In genomic region chr14:91307652-91308051, GRCh38 we compare ENCODE assay signal across 17 cellular contexts.
DNase-seq lines count a peak whose midpoint lies in the region; ATAC-seq and TF ChIP-seq lines count a peak whose summit lies in the region.
"Had no signal": no experiment of that assay in that cellular context is flagged by ENCODE, and none has a peak within 500 bp of the region (broad histone marks: within the 10 kb centered on the region; RNA-seq: fewer than 3 reads in every experiment).

No MANE protein-coding gene starts in this region.

- H3K27ac Mint-ChIP-seq in activated CD4-positive, alpha-beta T cell treated with anti-CD3 and anti-CD28 coated beads for 36 hours: peak overlapping the region; percentile 14
- peak overlapping the region; percentile 45 for H3K27ac Mint-ChIP-seq in CD8-positive, alpha-beta T cell
- H3K27ac Mint-ChIP-seq in activated T-helper 17 cell treated with anti-CD3 and anti-CD28 coated beads, Interleukin-2, amount 50 U/mL, for 72 hours: peak overlapping the region; percentile 25
- peak overlapping the region; percentile 67 to 69 for H3K27ac Mint-ChIP-seq in natural killer cell

- H3K36me3 ChIP-seq in CD8-positive, alpha-beta T cell (ENCODE audit: insufficient read depth, low read length): peaks cover 84% of the 10 kb centered on the region

- peaks cover 68% of the 10 kb centered on the region for H3K36me3 Mint-ChIP-seq in activated CD4-positive, alpha-beta T cell treated with anti-CD3 and anti-CD28 coated beads for 36 hours (ENCODE audit: low read depth)
- peaks cover 89% of the 10 kb centered on the region for H3K36me3 Mint-ChIP-seq in CD8-positive, alpha-beta T cell
- peaks cover 100% of the 10 kb centered on the region for H3K36me3 Mint-ChIP-seq in activated T-helper 17 cell treated with anti-CD3 and anti-CD28 coated beads, Interleukin-2, amount 50 U/mL, for 72 hours (ENCODE audit: low read depth)
- H3K36me3 Mint-ChIP-seq in natural killer cell: peaks cover 8% of the 10 kb centered on the region

- ATAC-seq in activated CD4-positive, alpha-beta T cell treated with anti-CD3 and anti-CD28 coated beads for 36 hours: no peak
- no peak for ATAC-seq in CD8-positive, alpha-beta T cell
- no peak for ATAC-seq in activated T-helper 17 cell treated with anti-CD3 and anti-CD28 coated beads, Interleukin-2, amount 50 U/mL, for 72 hours (replicated peaks)
- ATAC-seq in natural killer cell (no peak), HG03432 (IDR thresholded peaks at IDR 0.05; ENCODE audit: unreplicated experiment) (no peak)

- no peak for TF ChIP-seq CTCF in CD8-positive, alpha-beta T cell (IDR thresholded peaks at IDR 0.05)
- no peak for TF ChIP-seq CTCF in natural killer cell (IDR thresholded peaks at IDR 0.05)

- H3K9me3 ChIP-seq in CD8-positive, alpha-beta T cell (ENCODE audit: low read length): no peaks in the 10 kb centered on the region

- H3K4me1 Mint-ChIP-seq in activated CD4-positive, alpha-beta T cell treated with anti-CD3 and anti-CD28 coated beads for 36 hours: peaks cover 40% of the 10 kb centered on the region
- peaks cover 29% of the 10 kb centered on the region for H3K4me1 Mint-ChIP-seq in CD8-positive, alpha-beta T cell (ENCODE audit: low read depth)
- H3K4me1 Mint-ChIP-seq in activated T-helper 17 cell treated with anti-CD3 and anti-CD28 coated beads, Interleukin-2, amount 50 U/mL, for 72 hours: peaks cover 19% of the 10 kb centered on the region
- H3K4me1 Mint-ChIP-seq in natural killer cell: peaks cover 23 to 29% of the 10 kb centered on the region in 2 donors

- no peaks in the 10 kb centered on the region for H3K27me3 ChIP-seq in CD8-positive, alpha-beta T cell (ENCODE audit: insufficient read depth, low read length)

- H3K4me3 Mint-ChIP-seq in activated CD4-positive, alpha-beta T cell treated with anti-CD3 and anti-CD28 coated beads for 36 hours: no peak overlapping the region
- no peak overlapping the region for H3K4me3 Mint-ChIP-seq in CD8-positive, alpha-beta T cell
- H3K4me3 Mint-ChIP-seq in activated T-helper 17 cell treated with anti-CD3 and anti-CD28 coated beads, Interleukin-2, amount 50 U/mL, for 72 hours: no peak overlapping the region
- H3K4me3 Mint-ChIP-seq in natural killer cell: no peak overlapping the region

- intact Hi-C loops in activated CD4-positive, alpha-beta T cell treated with anti-CD3 and anti-CD28 coated beads for 36 hours (cut with DNase I, micrococcal nuclease): no loop called here
- intact Hi-C loops in CD8-positive, alpha-beta T cell (cut with DNase I, micrococcal nuclease): no loop called here
- intact Hi-C loops in natural killer cell (cut with micrococcal nuclease): no loop called here

- H3K4me1 ChIP-seq in CD8-positive, alpha-beta T cell (ENCODE audit: insufficient read depth, low read length): peaks cover 22% of the 10 kb centered on the region

- H3K27ac ChIP-seq in CD8-positive, alpha-beta T cell (ENCODE audit: low read depth, low read length): no peak overlapping the region
- H3K27ac ChIP-seq: GM23248, RWPE1 had no signal

- H3K27me3 Mint-ChIP-seq in activated CD4-positive, alpha-beta T cell treated with anti-CD3 and anti-CD28 coated beads for 36 hours: no peaks in the 10 kb centered on the region
- no peaks in the 10 kb centered on the region for H3K27me3 Mint-ChIP-seq in CD8-positive, alpha-beta T cell (ENCODE audit: low read depth)
- H3K27me3 Mint-ChIP-seq in activated T-helper 17 cell treated with anti-CD3 and anti-CD28 coated beads, Interleukin-2, amount 50 U/mL, for 72 hours: no peaks in the 10 kb centered on the region
- no peaks in the 10 kb centered on the region for H3K27me3 Mint-ChIP-seq in natural killer cell (ENCODE audit: low read depth in 2 of 2)

- no peak for DNase-seq in activated CD4-positive, alpha-beta T cell treated with anti-CD3 and anti-CD28 coated beads for 36 hours
- DNase-seq in activated CD4-positive, alpha-beta T cell treated with anti-CD3 and anti-CD28 coated beads for 1 hour: no peak
- DNase-seq in CD8-positive, alpha-beta T cell: no peak
- DNase-seq in natural killer cell: no peak
- DNase-seq in activated effector memory CD4-positive, alpha-beta T cell treated with anti-CD3 and anti-CD28 coated beads, Interleukin-2, amount 50 U/mL, for 16 hours: no peak
- DNase-seq in NCI-H146 (lab: John Stamatoyannopoulos, UW): no peak
- DNase-seq: DND-41, GM23248, KBM-7, NCI-H1436, NCI-H2029 treated with DMSO at 0.1 percent for 48 hours, NCI-H2171 treated with DMSO at 0.1 percent for 48 hours, NCI-H748 treated with DMSO at 0.1 percent for 48 hours, OCI-M1 had no signal

- CTCF ChIA-PET in activated CD4-positive, alpha-beta T cell treated with anti-CD3 and anti-CD28 coated beads for 36 hours (lab: Charles Lee): no interaction called here
- CTCF ChIA-PET in CD8-positive, alpha-beta T cell (lab: Charles Lee): interaction anchor here (2.4 kb wide), 1 partner anchor 20 kb away, joined by 11 read pairs; no protein-coding TSS in a partner anchor

- POLR2A ChIA-PET in activated CD4-positive, alpha-beta T cell treated with anti-CD3 and anti-CD28 coated beads for 36 hours (lab: Charles Lee): no interaction called here
- POLR2A ChIA-PET in CD8-positive, alpha-beta T cell (lab: Charles Lee): no interaction called here

- no peak overlapping the region for H3K4me3 ChIP-seq in CD8-positive, alpha-beta T cell (ENCODE audit: low read depth, low read length)
- H3K4me3 ChIP-seq: GM23248 had no signal

- no peaks in the 10 kb centered on the region for H3K9me3 Mint-ChIP-seq in activated CD4-positive, alpha-beta T cell treated with anti-CD3 and anti-CD28 coated beads for 36 hours (ENCODE audit: low read depth)
- H3K9me3 Mint-ChIP-seq in CD8-positive, alpha-beta T cell: no peaks in the 10 kb centered on the region
- no peaks in the 10 kb centered on the region for H3K9me3 Mint-ChIP-seq in activated T-helper 17 cell treated with anti-CD3 and anti-CD28 coated beads, Interleukin-2, amount 50 U/mL, for 72 hours
- H3K9me3 Mint-ChIP-seq in natural killer cell: no peaks in the 10 kb centered on the region

Comparison
In these comparisons a context has a peak if more than half of its experiments do, and no peak if none do; other contexts are left out.
1. H3K27ac Mint-ChIP-seq: peak in every context shown above with its lines; median percentile 68 in natural killer cell; 45 in CD8-positive, alpha-beta T cell; 25 in activated T-helper 17 cell treated with anti-CD3 and anti-CD28 coated beads, Interleukin-2, amount 50 U/mL, for 72 hours; 14 in activated CD4-positive, alpha-beta T cell treated with anti-CD3 and anti-CD28 coated beads for 36 hours.